Comparison of ENCODE assay signal across 1 cellular context in the genomic region with DNA sequence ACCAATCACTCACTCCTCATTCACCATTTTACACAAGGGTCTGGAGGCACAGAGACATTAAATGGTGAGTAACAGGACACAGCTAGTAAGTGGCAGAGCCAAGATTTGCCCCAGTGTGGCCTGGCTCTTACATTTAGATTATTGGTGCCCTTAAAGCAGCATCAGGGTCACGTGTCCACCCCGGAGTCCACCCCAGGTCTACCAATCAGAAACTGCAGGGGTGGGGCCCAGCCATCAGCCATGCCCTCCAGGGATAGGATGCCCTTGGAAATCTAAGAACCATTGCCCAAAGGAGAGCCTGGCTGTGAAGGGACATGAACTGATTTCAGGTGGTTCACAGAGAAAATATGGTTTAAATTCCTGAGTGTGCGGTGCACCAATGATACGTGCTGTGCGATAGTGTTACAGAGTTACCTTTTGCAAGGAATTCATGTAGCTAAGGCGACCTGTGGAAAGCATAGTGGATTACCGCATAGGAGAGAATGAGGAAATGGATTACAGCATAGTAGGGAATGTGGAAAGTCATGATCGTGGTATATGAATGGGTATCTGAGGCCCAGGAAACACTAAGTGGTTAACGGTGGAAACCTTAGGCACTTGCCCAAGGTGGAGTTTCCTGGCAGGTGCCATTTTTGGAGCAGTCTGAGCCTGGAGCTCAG.
TF ChIP-seq lines count a peak whose summit lies in the region.

No MANE protein-coding gene starts in this region.

TF ChIP-seq in H1, 55 proteins besides CTCF, POLR2A, EP300 and RAD21:
- no peak for TF ChIP-seq BCL11A (IDR thresholded peaks at IDR 0.05; ENCODE audit: low read depth in 2 of 2, low read length in 2 of 2)
- TF ChIP-seq CBX5 (IDR thresholded peaks at IDR 0.05; ENCODE audit: low read depth, low read length): no peak
- no peak for TF ChIP-seq SRF (IDR thresholded peaks at IDR 0.05; ENCODE audit: low read depth, low read length)
- TF ChIP-seq KDM4A (IDR thresholded peaks at IDR 0.05; ENCODE audit: low read depth, low read length, severe bottlenecking): no peak
- TF ChIP-seq YY1 (IDR thresholded peaks at IDR 0.05; ENCODE audit: low read depth, low read length): no peak
- no peak for TF ChIP-seq RXRA (IDR thresholded peaks at IDR 0.05; ENCODE audit: insufficient read depth, low read depth, low read length)
- TF ChIP-seq MAFK (IDR thresholded peaks at IDR 0.05; ENCODE audit: low read depth, low read length): no peak
- TF ChIP-seq BRCA1 (IDR thresholded peaks at IDR 0.05; ENCODE audit: low read depth, low read length): no peak
- TF ChIP-seq EGR1 (IDR thresholded peaks at IDR 0.05; ENCODE audit: borderline replicate concordance, low read depth, low read length): no peak
- no peak for TF ChIP-seq SP2 (IDR thresholded peaks at IDR 0.05; ENCODE audit: low read length)
- TF ChIP-seq SIN3A (conservative IDR thresholded peaks at IDR 0.05 in 1 of 2, IDR thresholded peaks at IDR 0.05 in 1 of 2; ENCODE audit: low read depth in 1 of 2, low read length in 2 of 2): no peak
- no peak for TF ChIP-seq NANOG (IDR thresholded peaks at IDR 0.05; ENCODE audit: insufficient read depth, low read depth, low read length, poor library complexity, severe bottlenecking)
- TF ChIP-seq, protein P1, sequence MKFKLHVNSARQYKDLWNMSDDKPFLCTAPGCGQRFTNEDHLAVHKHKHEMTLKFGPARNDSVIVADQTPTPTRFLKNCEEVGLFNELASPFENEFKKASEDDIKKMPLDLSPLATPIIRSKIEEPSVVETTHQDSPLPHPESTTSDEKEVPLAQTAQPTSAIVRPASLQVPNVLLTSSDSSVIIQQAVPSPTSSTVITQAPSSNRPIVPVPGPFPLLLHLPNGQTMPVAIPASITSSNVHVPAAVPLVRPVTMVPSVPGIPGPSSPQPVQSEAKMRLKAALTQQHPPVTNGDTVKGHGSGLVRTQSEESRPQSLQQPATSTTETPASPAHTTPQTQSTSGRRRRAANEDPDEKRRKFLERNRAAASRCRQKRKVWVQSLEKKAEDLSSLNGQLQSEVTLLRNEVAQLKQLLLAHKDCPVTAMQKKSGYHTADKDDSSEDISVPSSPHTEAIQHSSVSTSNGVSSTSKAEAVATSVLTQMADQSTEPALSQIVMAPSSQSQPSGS (IDR thresholded peaks at IDR 0.05; ENCODE audit: low read length): no peak
- no peak for TF ChIP-seq SUZ12 (IDR thresholded peaks at IDR 0.05; ENCODE audit: low read length)
- TF ChIP-seq JUN (IDR thresholded peaks at IDR 0.05; ENCODE audit: low read depth, low read length): no peak
- TF ChIP-seq PHF8 (conservative IDR thresholded peaks at IDR 0.05; ENCODE audit: low read depth, low read length): no peak
- TF ChIP-seq GTF2F1 (IDR thresholded peaks at IDR 0.05; ENCODE audit: borderline replicate concordance, low read depth, low read length): no peak
- no peak for TF ChIP-seq SP1 (IDR thresholded peaks at IDR 0.05; ENCODE audit: low read depth, low read length)
TF ChIP-seq in H1: peak in this region for 0.
